23 cellular contexts compared by ENCODE assay signal in the genomic region with DNA sequence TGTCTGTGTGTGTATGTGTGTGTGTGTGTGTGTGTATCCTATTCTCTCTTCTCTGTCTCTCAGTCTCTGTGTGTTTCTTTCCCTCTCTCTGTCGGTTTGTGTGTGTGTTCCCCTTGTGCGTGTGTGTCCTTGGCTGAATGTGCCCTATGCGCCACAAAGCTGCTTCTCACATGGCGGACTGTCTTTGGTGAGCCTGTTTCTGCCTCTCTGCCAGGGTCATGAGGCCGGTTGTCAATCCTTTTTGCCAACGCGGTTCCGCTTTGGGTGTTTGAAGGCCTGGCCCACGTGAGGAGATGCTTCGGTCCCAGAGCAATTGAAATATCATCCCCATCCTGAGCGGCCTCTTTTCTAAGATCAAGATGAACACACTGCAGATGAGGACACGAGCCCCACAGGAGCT.
"Had no signal": no experiment of that assay in that cellular context is flagged by ENCODE, and none has a peak within 500 bp of the region (broad histone marks: within the 10 kb centered on the region; RNA-seq: fewer than 3 reads in every experiment).

No MANE protein-coding gene starts in this region.

- H3K27me3 ChIP-seq: colonic mucosa, esophagus squamous epithelium, neutrophil, pancreas, right lobe of liver, testis, tibial artery had no signal

- DNase-seq: colonic mucosa; dermis blood vessel endothelial cell; effector memory CD4-positive, alpha-beta T cell; esophagus squamous epithelium; foreskin melanocyte; glutamatergic neuron; hypothalamus; mucosa of descending colon; naive B cell; retina; small intestine; stimulated activated CD4-positive, alpha-beta T cell treated with anti-CD3 and anti-CD28 coated beads, Interleukin-12 subunit alpha, Interleukin-12 subunit beta, amount 100 ng/mL, for 4 hours; stimulated activated CD4-positive, alpha-beta T cell treated with anti-CD3 and anti-CD28 coated beads, Interleukin-1b, Interleukin-23, amount 100 ng/mL, for 48 hours; stimulated activated CD4-positive, alpha-beta T cell treated with anti-CD3 and anti-CD28 coated beads, Interleukin-4, amount 100 ng/mL, for 1 hour; stimulated activated CD8-positive, alpha-beta memory T cell treated with anti-CD3 and anti-CD28 coated beads, Interleukin-4, amount 100 ng/mL, for 48 hours; stimulated activated naive CD4-positive, alpha-beta T cell treated with Interleukin-2 at 50 U/mL for 16 hours; substantia nigra; tibial artery had no signal

- H3K36me3 ChIP-seq: colonic mucosa, esophagus squamous epithelium, neutrophil, pancreas, right lobe of liver, tibial artery had no signal

- H3K9me3 ChIP-seq: colonic mucosa, neutrophil, pancreas, right lobe of liver, testis, tibial artery had no signal

- H3K4me1 ChIP-seq: colonic mucosa, esophagus squamous epithelium, pancreas, right lobe of liver, testis, tibial artery had no signal

- H3K27ac ChIP-seq: colonic mucosa, esophagus squamous epithelium, neutrophil, pancreas, right lobe of liver, testis, tibial artery had no signal

- H3K4me3 ChIP-seq: colonic mucosa, esophagus squamous epithelium, lung, mucosa of descending colon, pancreas, right lobe of liver, testis, tibial artery had no signal
